ENCODE assay signal across 8 cellular contexts in the genomic region with DNA sequence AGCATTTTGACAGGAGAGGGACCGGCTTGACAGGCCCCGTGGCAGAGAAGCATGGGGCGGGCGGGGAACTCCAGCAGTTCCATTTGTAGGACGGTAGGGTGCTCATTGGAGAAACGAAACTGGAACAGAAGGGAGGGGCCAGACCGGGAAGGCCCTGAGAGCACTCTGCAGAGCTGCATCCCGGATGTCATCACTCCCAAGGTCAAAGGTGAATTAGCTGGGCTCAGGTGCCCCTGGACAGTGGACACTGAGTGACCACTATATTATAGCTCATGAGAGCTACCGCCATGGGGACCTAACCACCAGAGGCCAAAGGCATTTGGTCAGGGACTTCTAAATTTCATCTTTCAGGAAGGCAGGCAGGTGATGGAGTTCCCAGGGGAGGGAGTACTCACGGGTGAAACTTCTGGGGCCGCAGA. TPM values are rescaled to one million over a fixed set of nuclear protein-coding genes. Genes with fewer than 3 reads are reported as not detected.
DNase-seq lines count a peak whose midpoint lies in the region; ATAC-seq and TF ChIP-seq lines count a peak whose summit lies in the region.

No MANE protein-coding gene starts in this region.

- H3K27me3 Mint-ChIP-seq in activated CD4-positive, alpha-beta T cell treated with anti-CD3 and anti-CD28 coated beads, Interleukin-2, amount 10 ng/mL, durations not matched to agents 24 days and 14 days: no peaks in the 10 kb centered on the region

- peaks cover 71% of the 10 kb centered on the region for H3K4me1 Mint-ChIP-seq in activated CD4-positive, alpha-beta T cell treated with anti-CD3 and anti-CD28 coated beads, Interleukin-2, amount 10 ng/mL, durations not matched to agents 24 days and 14 days

- H3K27ac Mint-ChIP-seq in activated CD4-positive, alpha-beta T cell treated with anti-CD3 and anti-CD28 coated beads, Interleukin-2, amount 10 ng/mL, durations not matched to agents 24 days and 14 days: peak overlapping the region; percentile 100

- TF ChIP-seq CTCF in left lung (IDR thresholded peaks at IDR 0.05) (peak in 1 of 2 donors; percentile 45), thyroid gland (IDR thresholded peaks at IDR 0.05) (no peak)

- peak overlapping the region; percentile 96 for H3K4me3 Mint-ChIP-seq in activated CD4-positive, alpha-beta T cell treated with anti-CD3 and anti-CD28 coated beads, Interleukin-2, amount 10 ng/mL, durations not matched to agents 24 days and 14 days

- H3K36me3 Mint-ChIP-seq in activated CD4-positive, alpha-beta T cell treated with anti-CD3 and anti-CD28 coated beads, Interleukin-2, amount 10 ng/mL, durations not matched to agents 24 days and 14 days (ENCODE audit: low read depth): peaks cover 85% of the 10 kb centered on the region

- peak overlapping the region; percentile 46 for H3K4me3 ChIP-seq in adipocyte (ENCODE audit: low read length)
- H3K4me3 ChIP-seq in left lung: peak overlapping the region in 1 of 2 donors; percentile 93
- H3K4me3 ChIP-seq in thyroid gland (replicated peaks in 1 of 3): no peak overlapping the region

- no peak for TF ChIP-seq POLR2A in thyroid gland (IDR thresholded peaks at IDR 0.05)

- H3K9me3 ChIP-seq in adipocyte (ENCODE audit: control insufficient read depth, low read length) (no peaks in the 10 kb centered on the region), left lung (no peaks in the 10 kb centered on the region), thyroid gland (no peaks in the 10 kb centered on the region)

- ATAC-seq in left lung: no peak

- H3K9ac ChIP-seq in adipocyte (ENCODE audit: low read length): no peak overlapping the region

- WGBS in thyroid gland, 2 donors: 72 to 76% methylated on average over 10 to 11 of the region's 11 CpGs

- H3K9me3 Mint-ChIP-seq in activated CD4-positive, alpha-beta T cell treated with anti-CD3 and anti-CD28 coated beads, Interleukin-2, amount 10 ng/mL, durations not matched to agents 24 days and 14 days: no peaks in the 10 kb centered on the region

- H3K27ac ChIP-seq in left lung (peak overlapping the region; percentile 89 to 99), thyroid gland (peak overlapping the region in 2 of 3 donors; percentile 59 to 100)

- DNase-seq in activated CD4-positive, alpha-beta T cell treated with anti-CD3 and anti-CD28 coated beads, Interleukin-2, amount 10 ng/mL, durations not matched to agents 24 days and 14 days: peak; percentile 58
- no peak for DNase-seq in activated CD4-positive, alpha-beta T cell treated with anti-CD3 and anti-CD28 coated beads for 1 hour
- DNase-seq in adipocyte (ENCODE audit: low read depth): no peak
- peak in 1 of 2 donors; percentile 62 for DNase-seq in left lung
- no peak for DNase-seq in thyroid gland
- no peak for DNase-seq in stimulated activated CD4-positive, alpha-beta T cell treated with anti-CD3 and anti-CD28 coated beads, Interleukin-4, amount 100 ng/mL, for 24 hours
- no peak for DNase-seq in stimulated activated CD4-positive, alpha-beta T cell treated with anti-CD3 and anti-CD28 coated beads, Interleukin-12 subunit alpha, Interleukin-12 subunit beta, amount 100 ng/mL, for 4 hours
- DNase-seq in NCI-H774 (lab: John Stamatoyannopoulos, UW): no peak

- intact Hi-C loops in activated CD4-positive, alpha-beta T cell treated with anti-CD3 and anti-CD28 coated beads, Interleukin-2, amount 10 ng/mL, durations not matched to agents 24 days and 14 days (cut with micrococcal nuclease): no loop called here
- intact Hi-C loops in left lung (cut with DNase I): loop anchor here in 1 of 2 donors (5.0 kb wide), 1 partner anchor 36 kb away; no protein-coding TSS in a partner anchor
- intact Hi-C loops in thyroid gland (cut with DNase I): no loop called here

- H3K27me3 ChIP-seq in adipocyte (replicated peaks; ENCODE audit: control insufficient read depth, insufficient read depth, low read length) (no peaks in the 10 kb centered on the region), left lung (no peaks in the 10 kb centered on the region), thyroid gland (no peaks in the 10 kb centered on the region)

- peaks cover 60% of the 10 kb centered on the region for H3K4me1 ChIP-seq in adipocyte (ENCODE audit: control insufficient read depth, insufficient read depth, low read length)
- H3K4me1 ChIP-seq in left lung: peaks cover 66 to 99% of the 10 kb centered on the region in 2 donors
- H3K4me1 ChIP-seq in thyroid gland: peaks cover 66 to 74% of the 10 kb centered on the region in 2 donors

- peaks cover 49% of the 10 kb centered on the region for H3K36me3 ChIP-seq in adipocyte (ENCODE audit: control insufficient read depth, insufficient read depth, low read length, severe bottlenecking)
- peaks cover 0 to 55% of the 10 kb centered on the region in 2 donors for H3K36me3 ChIP-seq in left lung
- peaks cover 42 to 46% of the 10 kb centered on the region in 2 donors for H3K36me3 ChIP-seq in thyroid gland

RNA-seq across cellular contexts. Expression of gene CSRNP1, which starts 7.3 kb away (rescaled TPM):
- 40.5 and 43.1 TPM in 2 replicates for total RNA-seq in activated CD4-positive, alpha-beta T cell treated with anti-CD3 and anti-CD28 coated beads, Interleukin-2, amount 10 ng/mL, durations not matched to agents 24 days and 14 days
- total RNA-seq in left lung: 10 to 100 TPM; 24.1 to 33.7 TPM
- 10 to 100 TPM; 33.5 to 81.0 (median 36.7) TPM for total RNA-seq in thyroid gland

RNA-seq across cellular contexts. Expression of gene TTC21A, which starts 38.6 kb away (rescaled TPM):
- 0.54 and 0.89 TPM in 2 replicates for total RNA-seq in activated CD4-positive, alpha-beta T cell treated with anti-CD3 and anti-CD28 coated beads, Interleukin-2, amount 10 ng/mL, durations not matched to agents 24 days and 14 days
- total RNA-seq in left lung (10 to 100 TPM in 1 of 2 donors, 1 to 10 TPM in 1; 7.1 to 10.6 TPM), thyroid gland (10 to 100 TPM in 3 of 4 donors, 1 to 10 TPM in 1; 8.9 to 17.8 (median 11.7) TPM)

RNA-seq across cellular contexts. Expression of gene GORASP1, which starts 38.7 kb away (rescaled TPM):
- total RNA-seq in activated CD4-positive, alpha-beta T cell treated with anti-CD3 and anti-CD28 coated beads, Interleukin-2, amount 10 ng/mL, durations not matched to agents 24 days and 14 days: 31.5 and 32.1 TPM in 2 replicates
- 10 to 100 TPM; 62.5 to 63.2 TPM for total RNA-seq in left lung
- 100 to 1,000 TPM in 2 of 4 donors, 10 to 100 TPM in 2; 64.6 to 105 (median 101) TPM for total RNA-seq in thyroid gland

RNA-seq across cellular contexts. Expression of gene XIRP1, which starts 46.3 kb away (rescaled TPM):
- total RNA-seq in activated CD4-positive, alpha-beta T cell treated with anti-CD3 and anti-CD28 coated beads, Interleukin-2, amount 10 ng/mL, durations not matched to agents 24 days and 14 days: 2.7 and 2.9 TPM in 2 replicates
- total RNA-seq in left lung (under 1 TPM; 0.09 to 0.18 TPM), thyroid gland (not detected)
